ENCODE assay signal across 9 cellular contexts in genomic region chr22:41948928-41949296, GRCh38. TPM values are rescaled to one million over a fixed set of nuclear protein-coding genes. Genes with fewer than 3 reads are reported as not detected.
DNase-seq lines count a peak whose midpoint lies in the region; TF ChIP-seq lines count a peak whose summit lies in the region.
"Not testable (repeated sequence)": the region's sequence is repeated elsewhere in the genome, so short reads cannot be mapped to it uniquely, and the experiment has no call there.
"Had no signal": no experiment of that assay in that cellular context is flagged by ENCODE, and none has a peak within 500 bp of the region (broad histone marks: within the 10 kb centered on the region; RNA-seq: fewer than 3 reads in every experiment).

No MANE protein-coding gene starts in this region.

- H3K9me3 ChIP-seq in OCI-LY7 (ENCODE audit: low read length); neural progenitor cell (ENCODE audit: low read depth): not testable (repeated sequence)

- peaks cover 40% of the 10 kb centered on the region for H3K36me3 Mint-ChIP-seq in Calu3 (ENCODE audit: insufficient read depth, unreplicated experiment)
- peaks cover 19% of the 10 kb centered on the region for H3K36me3 Mint-ChIP-seq in activated CD4-positive, alpha-beta memory T cell treated with anti-CD3 and anti-CD28 coated beads for 36 hours
- not testable (repeated sequence) for H3K36me3 Mint-ChIP-seq in activated naive CD4-positive, alpha-beta T cell treated with anti-CD3 and anti-CD28 coated beads, Interleukin-2, amount 50 U/mL, for 24 hours; brain; neural progenitor cell

- not testable (repeated sequence) for H2AFZ ChIP-seq in OCI-LY7 (ENCODE audit: low read length); neural progenitor cell (replicated peaks)

- not testable (repeated sequence) for H3K27me3 ChIP-seq in neural progenitor cell

- H3K4me1 Mint-ChIP-seq in Calu3 (ENCODE audit: low read depth, unreplicated experiment) (peaks cover 44% of the 10 kb centered on the region), brain (peaks cover 78% of the 10 kb centered on the region), neural progenitor cell (peaks cover 59% of the 10 kb centered on the region)
- H3K4me1 Mint-ChIP-seq in activated CD4-positive, alpha-beta memory T cell treated with anti-CD3 and anti-CD28 coated beads for 36 hours (ENCODE audit: low read depth) = peaks cover 35% of the 10 kb centered on the region
- H3K4me1 Mint-ChIP-seq in activated naive CD4-positive, alpha-beta T cell treated with anti-CD3 and anti-CD28 coated beads, Interleukin-2, amount 50 U/mL, for 24 hours = not testable (repeated sequence)

- POLR2A ChIA-PET in HEK293T (lab: Yijun Ruan, JAX) = interaction anchor here (1.6 kb wide), 1 partner anchor 142 kb away, joined by 4 read pairs; the partner anchor contains the start of gene NDUFA6
- POLR2A ChIA-PET in OCI-LY7 (lab: Charles Lee) = interaction anchor here (0.6 to 1.0 kb wide), 2 partner anchors 143 to 277 kb away, joined by 3 read pairs; no protein-coding TSS in a partner anchor
- POLR2A ChIA-PET in activated CD4-positive, alpha-beta memory T cell treated with anti-CD3 and anti-CD28 coated beads for 36 hours (lab: Charles Lee) = interaction anchor here (1.4 kb wide), 1 partner anchor 117 kb away, joined by 4 read pairs; no protein-coding TSS in a partner anchor

- not testable (repeated sequence) for H3K9me3 Mint-ChIP-seq in Calu3 (ENCODE audit: low read depth, unreplicated experiment); activated CD4-positive, alpha-beta memory T cell treated with anti-CD3 and anti-CD28 coated beads for 36 hours; activated naive CD4-positive, alpha-beta T cell treated with anti-CD3 and anti-CD28 coated beads, Interleukin-2, amount 50 U/mL, for 24 hours; brain; neural progenitor cell

- H3K9ac ChIP-seq in neural progenitor cell = not testable (repeated sequence)

- peaks cover 26% of the 10 kb centered on the region for H3K36me3 ChIP-seq in OCI-LY7 (ENCODE audit: insufficient read depth, low read length)
- H3K36me3 ChIP-seq in neural progenitor cell = not testable (repeated sequence)

- peaks cover 21% of the 10 kb centered on the region for H3F3A ChIP-seq in neural progenitor cell (ENCODE audit: low read depth)

- not testable (repeated sequence) for H3K9me2 ChIP-seq in OCI-LY7 (ENCODE audit: insufficient read depth, low read length)

- H3K27me3 Mint-ChIP-seq in Calu3 (ENCODE audit: unreplicated experiment); activated CD4-positive, alpha-beta memory T cell treated with anti-CD3 and anti-CD28 coated beads for 36 hours; activated naive CD4-positive, alpha-beta T cell treated with anti-CD3 and anti-CD28 coated beads, Interleukin-2, amount 50 U/mL, for 24 hours; brain; neural progenitor cell (ENCODE audit: insufficient read depth, low read depth): not testable (repeated sequence)

- not testable (repeated sequence) for BruUV-seq in Calu3 (replicated peaks; lab: Mats Ljungman, UMichigan); OCI-LY7 (replicated peaks; lab: Mats Ljungman, UMichigan)

- intact Hi-C loops in Calu3 (cut with micrococcal nuclease; ENCODE audit: unreplicated experiment) (loop anchor here (5.0 kb wide), 1 partner anchor 123 kb away; the partner anchor contains the start of genes NAGA and PHETA2), OCI-LY7 (cut with micrococcal nuclease; ENCODE audit: unreplicated experiment) (loop anchor here (5.0 kb wide), 1 partner anchor 493 kb away; no protein-coding TSS in a partner anchor)
- intact Hi-C loops in activated CD4-positive, alpha-beta memory T cell treated with anti-CD3 and anti-CD28 coated beads for 36 hours (cut with micrococcal nuclease) = loop anchor here (5.0 kb wide), 2 partner anchors 123 to 493 kb away; partner anchors contain the start of genes NAGA and PHETA2

- CTCF ChIA-PET in Calu3 (lab: Charles Lee) (interaction anchor here (0.6 to 1.0 kb wide), 2 partner anchors 23 to 98 kb away, joined by 3 to 5 read pairs; no protein-coding TSS in a partner anchor), HEK293T (lab: Yijun Ruan, JAX) (interaction anchor here (0.6 kb wide), 1 partner anchor 61 kb away, joined by 3 read pairs; no protein-coding TSS in a partner anchor)
- CTCF ChIA-PET in OCI-LY7 (lab: Charles Lee; ENCODE audit: unreplicated experiment) = not testable (repeated sequence)
- CTCF ChIA-PET in activated CD4-positive, alpha-beta memory T cell treated with anti-CD3 and anti-CD28 coated beads for 36 hours (lab: Charles Lee) = interaction anchor here (1.0 to 3.7 kb wide), 4 partner anchors 7 to 251 kb away, joined by 3 to 12 read pairs (median 6); no protein-coding TSS in a partner anchor

- not testable (repeated sequence) for H3K27ac Mint-ChIP-seq in Calu3 (ENCODE audit: unreplicated experiment); activated naive CD4-positive, alpha-beta T cell treated with anti-CD3 and anti-CD28 coated beads, Interleukin-2, amount 50 U/mL, for 24 hours
- peak overlapping the region; percentile 74 for H3K27ac Mint-ChIP-seq in activated CD4-positive, alpha-beta memory T cell treated with anti-CD3 and anti-CD28 coated beads for 36 hours
- H3K27ac Mint-ChIP-seq in brain = peak overlapping the region; percentile 40 to 99 (median 91)
- H3K27ac Mint-ChIP-seq in neural progenitor cell = peak overlapping the region; percentile 76

- peak overlapping the region; percentile 56 for H3K27ac ChIP-seq in OCI-LY7 (ENCODE audit: low read depth, low read length, poor library complexity, severe bottlenecking)
- not testable (repeated sequence) for H3K27ac ChIP-seq in neural progenitor cell

- peaks cover 55% of the 10 kb centered on the region for H3K79me2 ChIP-seq in OCI-LY7 (ENCODE audit: insufficient read depth, low read depth, low read length)
- H3K79me2 ChIP-seq in neural progenitor cell (ENCODE audit: low read depth) = peaks cover 15% of the 10 kb centered on the region

- peak overlapping the region; percentile 88 for H3K4me2 ChIP-seq in OCI-LY7 (ENCODE audit: low read length)
- H3K4me2 ChIP-seq in neural progenitor cell = not testable (repeated sequence)

- H3K4me3 Mint-ChIP-seq in Calu3 (ENCODE audit: low read depth, unreplicated experiment) (peak overlapping the region; percentile 79), brain (peak overlapping the region in 1 of 5 experiments; percentile 84)
- peak overlapping the region; percentile 35 for H3K4me3 Mint-ChIP-seq in activated CD4-positive, alpha-beta memory T cell treated with anti-CD3 and anti-CD28 coated beads for 36 hours
- H3K4me3 Mint-ChIP-seq in activated naive CD4-positive, alpha-beta T cell treated with anti-CD3 and anti-CD28 coated beads, Interleukin-2, amount 50 U/mL, for 24 hours = peak overlapping the region; percentile 23
- H3K4me3 Mint-ChIP-seq in neural progenitor cell = not testable (repeated sequence)

- peak overlapping the region; percentile 94 for H3K4me3 ChIP-seq in OCI-LY7 (ENCODE audit: low read depth, low read length, poor library complexity, severe bottlenecking)
- not testable (repeated sequence) for H3K4me3 ChIP-seq in neural progenitor cell

- TF ChIP-seq CTCF in Calu3 (IDR thresholded peaks at IDR 0.05; ENCODE audit: unreplicated experiment); OCI-LY7 (conservative IDR thresholded peaks at IDR 0.05; ENCODE audit: low read length); brain (conservative IDR thresholded peaks at IDR 0.05); neural progenitor cell (IDR thresholded peaks at IDR 0.05): not testable (repeated sequence)

- H3K4me1 ChIP-seq in OCI-LY7 (ENCODE audit: insufficient read depth, low read length, poor library complexity, severe bottlenecking) (peaks cover 72% of the 10 kb centered on the region), neural progenitor cell (peaks cover 25% of the 10 kb centered on the region)

- DNase-seq in Calu3; HEK293T (ENCODE audit: extremely low spot score); OCI-LY7 (ENCODE audit: low spot score); activated CD4-positive, alpha-beta memory T cell treated with anti-CD3 and anti-CD28 coated beads for 36 hours; neural progenitor cell (ENCODE audit: low spot score): not testable (repeated sequence)

- not testable (repeated sequence) for H4K20me1 ChIP-seq in OCI-LY7 (ENCODE audit: insufficient read depth, low read length); neural progenitor cell (ENCODE audit: low read depth)

RNA-seq across cellular contexts. Expression of gene CENPM, which starts 2.0 kb away (rescaled TPM):
- 46.7 and 69.3 TPM in 2 replicates for total RNA-seq in Calu3 (2022)
- total RNA-seq in OCI-LY7 (2014; rRNA removed; shearing (Covaris generic)) = 347 and 354 TPM in 2 replicates
- total RNA-seq in OCI-LY7 (2022) = 189 and 217 TPM in 2 replicates
- total RNA-seq in activated CD4-positive, alpha-beta memory T cell treated with anti-CD3 and anti-CD28 coated beads for 36 hours = 100 to 1,000 TPM in 1 of 2 experiments, 10 to 100 TPM in 1; 99.9 to 106 TPM
- 40.5 TPM for polyA plus RNA-seq in brain (ENCODE audit: insufficient read depth, low read depth, low replicate concordance)
- total RNA-seq in neural progenitor cell (ENCODE audit: low replicate concordance) = 20.2 and 45.3 TPM in 2 replicates

RNA-seq across cellular contexts. Expression of gene SEPTIN3, which starts 20.3 kb away (rescaled TPM):
- total RNA-seq in Calu3 (2022) (3.2 and 3.4 TPM in 2 replicates), OCI-LY7 (2022) (1.9 and 2.1 TPM in 2 replicates), neural progenitor cell (ENCODE audit: low replicate concordance) (12.8 and 20.5 TPM in 2 replicates)
- total RNA-seq in OCI-LY7 (2014; rRNA removed; shearing (Covaris generic)) = 0.46 and 1.1 TPM in 2 replicates
- 1 to 10 TPM; 2.2 to 2.8 TPM for total RNA-seq in activated CD4-positive, alpha-beta memory T cell treated with anti-CD3 and anti-CD28 coated beads for 36 hours
- 289 TPM for polyA plus RNA-seq in brain (ENCODE audit: insufficient read depth, low read depth, low replicate concordance)

RNA-seq across cellular contexts. Expression of gene TNFRSF13C, which starts 22.3 kb away (rescaled TPM):
- total RNA-seq in Calu3 (2022) (1.4 and 1.5 TPM in 2 replicates), OCI-LY7 (2022) (65.0 and 67.8 TPM in 2 replicates), neural progenitor cell (ENCODE audit: low replicate concordance) (2.2 and 2.7 TPM in 2 replicates)
- total RNA-seq in OCI-LY7 (2014; rRNA removed; shearing (Covaris generic)) = 10.9 and 21.3 TPM in 2 replicates
- 1 to 10 TPM; 3.2 to 5.0 TPM for total RNA-seq in activated CD4-positive, alpha-beta memory T cell treated with anti-CD3 and anti-CD28 coated beads for 36 hours
- polyA plus RNA-seq in brain (ENCODE audit: insufficient read depth, low read depth, low replicate concordance) = 1.4 TPM

RNA-seq across cellular contexts. Expression of gene SHISA8, which starts 34.0 kb away (rescaled TPM):
- total RNA-seq in Calu3 (2022) = not detected in 2 replicates
- total RNA-seq in OCI-LY7 (2014; rRNA removed; shearing (Covaris generic)) = not detected in 2 replicates
- 0.61 and 0.74 TPM in 2 replicates for total RNA-seq in OCI-LY7 (2022)
- total RNA-seq in activated CD4-positive, alpha-beta memory T cell treated with anti-CD3 and anti-CD28 coated beads for 36 hours = 1 to 10 TPM in 1 of 2 experiments, under 1 TPM in 1; 0.97 to 1.1 TPM
- 4.1 TPM for polyA plus RNA-seq in brain (ENCODE audit: insufficient read depth, low read depth, low replicate concordance)
- total RNA-seq in neural progenitor cell (ENCODE audit: low replicate concordance) = not detected in 2 replicates
- total RNA-seq: Daoy, SK-MEL-5 had no signal
